In genomic region chr5:154223320-154223719, GRCh38 we compare ENCODE assay signal across 23 cellular contexts. TPM values are rescaled to one million over a fixed set of nuclear protein-coding genes. Genes with fewer than 3 reads are reported as not detected.
DNase-seq lines count a peak whose midpoint lies in the region; ATAC-seq and TF ChIP-seq lines count a peak whose summit lies in the region.
"Had no signal": no experiment of that assay in that cellular context is flagged by ENCODE, and none has a peak within 500 bp of the region (broad histone marks: within the 10 kb centered on the region; RNA-seq: fewer than 3 reads in every experiment).

No MANE protein-coding gene starts in this region.

- no peak overlapping the region for H4K8ac ChIP-seq in mesenchymal stem cell (ENCODE audit: low read length)

- H2BK5ac ChIP-seq in mesenchymal stem cell (ENCODE audit: low read depth, low read length, poor library complexity, severe bottlenecking): no peak overlapping the region

- no peak overlapping the region for H3K23ac ChIP-seq in mesenchymal stem cell (ENCODE audit: low read length in 2 of 2)

- no peak overlapping the region for H4K91ac ChIP-seq in mesenchymal stem cell (ENCODE audit: low read length)

- H2BK12ac ChIP-seq in mesenchymal stem cell (ENCODE audit: low read length in 2 of 2): no peak overlapping the region

- H3K4me3 Mint-ChIP-seq in T-helper 17 cell: peak overlapping the region; percentile 9
- H3K4me3 Mint-ChIP-seq in osteocyte (ENCODE audit: unreplicated experiment): no peak overlapping the region
- H3K4me3 Mint-ChIP-seq: activated naive CD8-positive, alpha-beta T cell treated with anti-CD3 and anti-CD28 coated beads, Interleukin-2, amount 50 U/mL, for 24 hours had no signal

- peaks cover 18% of the 10 kb centered on the region for H3K79me1 ChIP-seq in mesenchymal stem cell (replicated peaks; ENCODE audit: low read length, poor library complexity, severe bottlenecking)

- H3K36me3 ChIP-seq in HEK293 (ENCODE audit: control insufficient read depth in 2 of 2, insufficient read depth in 1 of 2, low read length in 2 of 2): no peaks in the 10 kb centered on the region
- H3K36me3 ChIP-seq in mesenchymal stem cell (ENCODE audit: control insufficient read depth in 1 of 2, insufficient read depth in 2 of 2, low read depth in 1 of 2, low read length in 2 of 2): peaks cover 0 to 10% of the 10 kb centered on the region in 2 experiments
- peaks cover 3% of the 10 kb centered on the region for H3K36me3 ChIP-seq in MG63
- H3K36me3 ChIP-seq: SJCRH30, uterus had no signal

- H3K9me3 ChIP-seq in HEK293 (ENCODE audit: control insufficient read depth, insufficient read depth, low read depth, low read length) (no peaks in the 10 kb centered on the region), T-helper 17 cell (ENCODE audit: control insufficient read depth, low read length, poor library complexity, severe bottlenecking) (no peaks in the 10 kb centered on the region), mesenchymal stem cell (ENCODE audit: control insufficient read depth, low read length) (peaks cover 9% of the 10 kb centered on the region), MG63 (peaks cover 18% of the 10 kb centered on the region)
- H3K9me3 ChIP-seq: uterus had no signal

- peaks cover 19% of the 10 kb centered on the region for H3K9me3 Mint-ChIP-seq in osteocyte (ENCODE audit: unreplicated experiment)

- CTCF ChIA-PET in HEK293 (lab: Yijun Ruan, JAX): no interaction called here

- H3K4me2 ChIP-seq in mesenchymal stem cell (ENCODE audit: low read length, poor library complexity, severe bottlenecking): no peak overlapping the region
- H3K4me2 ChIP-seq: BLaER1 had no signal

- no peak overlapping the region for H2BK120ac ChIP-seq in mesenchymal stem cell (ENCODE audit: low read depth, low read length)

- H3K4ac ChIP-seq in mesenchymal stem cell (ENCODE audit: low read depth in 1 of 2, low read length in 2 of 2): no peak overlapping the region

- WGBS in mesenchymal stem cell: 90% methylated on average over 3 of the region's 3 CpGs

- no peaks in the 10 kb centered on the region for H3K27me3 Mint-ChIP-seq in T-helper 17 cell
- H3K27me3 Mint-ChIP-seq in osteocyte (ENCODE audit: unreplicated experiment): no peaks in the 10 kb centered on the region
- H3K27me3 Mint-ChIP-seq: activated naive CD8-positive, alpha-beta T cell treated with anti-CD3 and anti-CD28 coated beads, Interleukin-2, amount 50 U/mL, for 24 hours had no signal

- H3K4me3 ChIP-seq in HEK293 (ENCODE audit: low read depth, low read length) (no peak overlapping the region), mesenchymal stem cell (ENCODE audit: insufficient read depth in 1 of 2, low read depth in 1 of 2, low read length in 2 of 2) (no peak overlapping the region), MG63 (no peak overlapping the region)
- H3K4me3 ChIP-seq: BLaER1, heart right ventricle, SJCRH30, uterus had no signal

- H3K14ac ChIP-seq in mesenchymal stem cell (ENCODE audit: low read length in 2 of 2): no peak overlapping the region

- TF ChIP-seq CTCF in HEK293 (tag by site-specific recombination; IDR thresholded peaks at IDR 0.05) (no peak), osteocyte (IDR thresholded peaks at IDR 0.05) (no peak)

- H3K4me1 ChIP-seq in HEK293 (ENCODE audit: control insufficient read depth, insufficient read depth, low read length) (no peaks in the 10 kb centered on the region), mesenchymal stem cell (ENCODE audit: control insufficient read depth, insufficient read depth, low read depth, low read length) (peaks cover 17% of the 10 kb centered on the region)
- H3K4me1 ChIP-seq: uterus had no signal

- no peak overlapping the region for H3K18ac ChIP-seq in mesenchymal stem cell (ENCODE audit: low read depth in 1 of 2, low read length in 2 of 2)

- no peak overlapping the region for H2AK5ac ChIP-seq in mesenchymal stem cell (ENCODE audit: low read length, severe bottlenecking)

- H3K27ac Mint-ChIP-seq in T-helper 17 cell (peak overlapping the region; percentile 95), osteocyte (ENCODE audit: unreplicated experiment) (peak overlapping the region; percentile 93)
- H3K27ac Mint-ChIP-seq: activated naive CD8-positive, alpha-beta T cell treated with anti-CD3 and anti-CD28 coated beads, Interleukin-2, amount 50 U/mL, for 24 hours had no signal

- H3K27ac ChIP-seq in HEK293 (ENCODE audit: extremely low read depth, low read depth, low read length) (no peak overlapping the region), mesenchymal stem cell (ENCODE audit: low read length, poor library complexity, severe bottlenecking) (no peak overlapping the region)
- H3K27ac ChIP-seq: BLaER1, heart right ventricle, SJCRH30, uterus had no signal

- ATAC-seq in T-helper 17 cell (no peak), HG03045 (IDR thresholded peaks at IDR 0.05; ENCODE audit: unreplicated experiment) (no peak)
- ATAC-seq: activated naive CD8-positive, alpha-beta T cell treated with anti-CD3 and anti-CD28 coated beads, Interleukin-2, amount 50 U/mL, for 24 hours; heart right ventricle; left cardiac atrium had no signal

- no peak overlapping the region for H3K9ac ChIP-seq in mesenchymal stem cell (ENCODE audit: low read length)
- H3K9ac ChIP-seq: BLaER1 had no signal

- H3K27me3 ChIP-seq in mesenchymal stem cell (ENCODE audit: control insufficient read depth in 1 of 2, insufficient read depth in 1 of 2, low read length in 2 of 2): no peaks in the 10 kb centered on the region
- no peaks in the 10 kb centered on the region for H3K27me3 ChIP-seq in MG63
- H3K27me3 ChIP-seq: BLaER1, heart right ventricle, SJCRH30, uterus had no signal

- H2BK15ac ChIP-seq in mesenchymal stem cell (ENCODE audit: low read depth, poor library complexity, severe bottlenecking): no peak overlapping the region

- H2AFZ ChIP-seq in mesenchymal stem cell (ENCODE audit: low read depth, low read length): no peak overlapping the region

- H3K4me1 Mint-ChIP-seq in T-helper 17 cell (peaks cover 43% of the 10 kb centered on the region), osteocyte (ENCODE audit: unreplicated experiment) (peaks cover 46% of the 10 kb centered on the region)

- DNase-seq in NCI-H82 (lab: John Stamatoyannopoulos, UW) (peak; percentile 68), NCI-H82 treated with DMSO at 0.1 percent for 48 hours (lab: John Stamatoyannopoulos, UW; ENCODE audit: unreplicated experiment) (no peak), T-helper 17 cell (no peak), osteocyte (ENCODE audit: extremely low spot score, unreplicated experiment) (no peak), mesenchymal stem cell (no peak), MG63 (no peak)
- DNase-seq: activated gamma-delta T cell treated with Interleukin-2 at 50 U/mL for 16 hours; activated naive CD8-positive, alpha-beta T cell treated with anti-CD3 and anti-CD28 coated beads, Interleukin-2, amount 50 U/mL, for 24 hours; cerebellar nuclear complex; effector CD4-positive, alpha-beta T cell; foreskin fibroblast; heart right ventricle; Karpas-422; left cardiac atrium; NCI-H1694 treated with DMSO at 0.1 percent for 48 hours; NCI-H2227 treated with DMSO at 0.1 percent for 48 hours; NK-92 treated with Interleukin-12 subunit alpha and Interleukin-12 subunit beta, amount 100 ng/mL, for 24 hours; SJCRH30; T-helper 1 cell; uterus had no signal

- peaks cover 8% of the 10 kb centered on the region for H3K36me3 Mint-ChIP-seq in T-helper 17 cell (ENCODE audit: low read depth)
- H3K36me3 Mint-ChIP-seq in osteocyte (ENCODE audit: unreplicated experiment): peaks cover 36% of the 10 kb centered on the region

- POLR2A ChIA-PET in HEK293 (lab: Yijun Ruan, JAX): no interaction called here

TF ChIP-seq in HEK293, 187 proteins besides CTCF, POLR2A, EP300 and RAD21 (continues in another document):
- TF ChIP-seq ZNF514 (tag by site-specific recombination; IDR thresholded peaks at IDR 0.05) (no peak), GFI1B (tag by site-specific recombination; IDR thresholded peaks at IDR 0.05) (no peak), ZNF423 (tag by site-specific recombination; IDR thresholded peaks at IDR 0.05) (no peak), AEBP2 (tag by site-specific recombination; IDR thresholded peaks at IDR 0.05; ENCODE audit: borderline replicate concordance) (no peak), BCL11B (tag by site-specific recombination; IDR thresholded peaks at IDR 0.05; ENCODE audit: low read depth) (no peak), ZNF580 (tag by site-specific recombination; IDR thresholded peaks at IDR 0.05) (no peak), ZNF776 (tag by site-specific recombination; IDR thresholded peaks at IDR 0.05; ENCODE audit: borderline replicate concordance) (peak; percentile 70; the same call in 1 of the 2 replicates), ZNF18 (tag by site-specific recombination; IDR thresholded peaks at IDR 0.05) (no peak), KLF1 (tag by site-specific recombination; IDR thresholded peaks at IDR 0.05) (no peak)

RNA-seq across cellular contexts. Expression of gene GALNT10, which starts 32.8 kb away (rescaled TPM):
- total RNA-seq in T-helper 17 cell: 10 to 100 TPM; 34.7 to 40.4 TPM
- total RNA-seq in osteocyte: 174 and 178 TPM in 2 replicates
- polyA plus RNA-seq in mesenchymal stem cell (2013, experiment 1 of 2): 86.0 TPM
- polyA plus RNA-seq in mesenchymal stem cell (2013, experiment 2 of 2): 85.7 TPM
- 25.9 and 26.3 TPM in 2 replicates for total RNA-seq in MG63 (2014; rRNA removed; shearing (Covaris generic); ENCODE audit: low replicate concordance)
